1 cellular context compared by ENCODE assay signal in the genomic region with DNA sequence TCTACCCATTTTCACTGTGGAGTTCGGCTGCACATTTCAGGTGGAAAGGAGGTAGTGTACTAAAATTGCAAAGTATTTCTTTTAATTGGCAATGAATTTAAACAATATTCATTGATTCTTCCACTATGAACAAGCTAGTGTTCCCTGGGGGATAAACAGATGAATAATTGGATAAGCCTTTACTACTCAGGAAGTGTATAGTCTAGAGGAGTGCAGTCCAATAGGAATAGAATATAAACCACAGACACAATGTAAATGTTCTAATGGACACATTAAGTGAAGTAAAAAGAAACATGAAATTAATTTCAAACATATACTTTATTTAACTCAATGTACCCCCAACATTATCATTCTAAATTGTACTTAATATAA.
TF ChIP-seq lines count a peak whose summit lies in the region.

No MANE protein-coding gene starts in this region.

TF ChIP-seq in GM12878, 131 proteins besides CTCF, POLR2A, EP300 and RAD21 (continued from another document):
- TF ChIP-seq WRNIP1 (IDR thresholded peaks at IDR 0.05; ENCODE audit: borderline replicate concordance, low read depth, low read length) (no peak), SP1 (IDR thresholded peaks at IDR 0.05; ENCODE audit: low read depth, low read length) (no peak), NBN (IDR thresholded peaks at IDR 0.05) (no peak), RUNX3 (IDR thresholded peaks at IDR 0.05; ENCODE audit: low read length) (no peak), TARDBP (IDR thresholded peaks at IDR 0.05; ENCODE audit: borderline replicate concordance) (no peak)
- TF ChIP-seq, protein P1, sequence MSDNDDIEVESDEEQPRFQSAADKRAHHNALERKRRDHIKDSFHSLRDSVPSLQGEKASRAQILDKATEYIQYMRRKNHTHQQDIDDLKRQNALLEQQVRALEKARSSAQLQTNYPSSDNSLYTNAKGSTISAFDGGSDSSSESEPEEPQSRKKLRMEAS (IDR thresholded peaks at IDR 0.05; ENCODE audit: low read depth, low read length), result no peak
